ENCODE assay signal across 7 cellular contexts in genomic region chr1:248475660-248476059, GRCh38.
A peak's percentile ranks its signal among the peaks of the same experiment; 100 is the strongest.
ATAC-seq lines count a peak whose summit lies in the region.

No MANE protein-coding gene starts in this region.

- ATAC-seq in GM18519 (IDR thresholded peaks at IDR 0.05; ENCODE audit: low FRiP score, unreplicated experiment) (peak; percentile 64), GM19043 (IDR thresholded peaks at IDR 0.05; ENCODE audit: low read depth, unreplicated experiment) (peak; percentile 56), GM19468 (IDR thresholded peaks at IDR 0.05; ENCODE audit: extremely low read depth, unreplicated experiment) (peak; percentile 77), GM21576 (IDR thresholded peaks at IDR 0.05; ENCODE audit: unreplicated experiment) (peak; percentile 70), HG02759 (IDR thresholded peaks at IDR 0.05; ENCODE audit: unreplicated experiment) (peak; percentile 83), HG03108 (IDR thresholded peaks at IDR 0.05; ENCODE audit: unreplicated experiment) (peak; percentile 88), HG03457 (IDR thresholded peaks at IDR 0.05; ENCODE audit: unreplicated experiment) (peak; percentile 85)

Comparison
In these comparisons a context has a peak if more than half of its experiments do, and no peak if none do; other contexts are left out.
1. Peak in every context shown above with its lines: ATAC-seq.